Comparison of ENCODE assay signal across 21 cellular contexts in genomic region chr7:43540463-43540862, GRCh38.
"Had no signal": no experiment of that assay in that cellular context is flagged by ENCODE, and none has a peak within 500 bp of the region (broad histone marks: within the 10 kb centered on the region; RNA-seq: fewer than 3 reads in every experiment).

No MANE protein-coding gene starts in this region.

- H3K9me3 ChIP-seq: gastroesophageal sphincter, heart left ventricle, left lung, lower lobe of right lung had no signal

- H3K4me1 Mint-ChIP-seq: naive thymus-derived CD4-positive, alpha-beta T cell had no signal

- H3K4me1 ChIP-seq: gastroesophageal sphincter, left lung, lower lobe of right lung had no signal

- H3K36me3 ChIP-seq: gastroesophageal sphincter, heart left ventricle, left lung, lower lobe of right lung had no signal

- H3K4me3 ChIP-seq: coronary artery, dorsolateral prefrontal cortex, gastroesophageal sphincter, heart left ventricle, left lung, lower lobe of right lung had no signal

- H3K27ac ChIP-seq: coronary artery, dorsolateral prefrontal cortex, foreskin keratinocyte, gastroesophageal sphincter, heart left ventricle, left lung, lower lobe of right lung had no signal

- FAIRE-seq: colon, endothelial cell of umbilical vein, frontal cortex, islet of Langerhans had no signal

- DNase-seq: dermis blood vessel endothelial cell; dorsolateral prefrontal cortex; effector CD4-positive, alpha-beta T cell; effector memory CD4-positive, alpha-beta T cell; foreskin keratinocyte; heart left ventricle; hippocampal formation; left cardiac atrium; left lung; left ventricle myocardium superior; lower lobe of right lung; mesendoderm; midbrain; naive thymus-derived CD4-positive, alpha-beta T cell had no signal

- ATAC-seq: esophagus mucosa; foreskin keratinocyte; gastroesophageal sphincter; heart left ventricle; left cardiac atrium; left lung; left ventricle myocardium superior; lower lobe of right lung; naive thymus-derived CD4-positive, alpha-beta T cell had no signal

- H3K36me3 Mint-ChIP-seq: naive thymus-derived CD4-positive, alpha-beta T cell had no signal

- H3K4me3 Mint-ChIP-seq: naive thymus-derived CD4-positive, alpha-beta T cell had no signal

- H3K27me3 ChIP-seq: dorsolateral prefrontal cortex, foreskin keratinocyte, gastroesophageal sphincter, left lung had no signal

- H3K27ac Mint-ChIP-seq: naive thymus-derived CD4-positive, alpha-beta T cell had no signal

- H3K9me3 Mint-ChIP-seq: naive thymus-derived CD4-positive, alpha-beta T cell had no signal
